Comparison of ENCODE assay signal across 1 cellular context in the genomic region with DNA sequence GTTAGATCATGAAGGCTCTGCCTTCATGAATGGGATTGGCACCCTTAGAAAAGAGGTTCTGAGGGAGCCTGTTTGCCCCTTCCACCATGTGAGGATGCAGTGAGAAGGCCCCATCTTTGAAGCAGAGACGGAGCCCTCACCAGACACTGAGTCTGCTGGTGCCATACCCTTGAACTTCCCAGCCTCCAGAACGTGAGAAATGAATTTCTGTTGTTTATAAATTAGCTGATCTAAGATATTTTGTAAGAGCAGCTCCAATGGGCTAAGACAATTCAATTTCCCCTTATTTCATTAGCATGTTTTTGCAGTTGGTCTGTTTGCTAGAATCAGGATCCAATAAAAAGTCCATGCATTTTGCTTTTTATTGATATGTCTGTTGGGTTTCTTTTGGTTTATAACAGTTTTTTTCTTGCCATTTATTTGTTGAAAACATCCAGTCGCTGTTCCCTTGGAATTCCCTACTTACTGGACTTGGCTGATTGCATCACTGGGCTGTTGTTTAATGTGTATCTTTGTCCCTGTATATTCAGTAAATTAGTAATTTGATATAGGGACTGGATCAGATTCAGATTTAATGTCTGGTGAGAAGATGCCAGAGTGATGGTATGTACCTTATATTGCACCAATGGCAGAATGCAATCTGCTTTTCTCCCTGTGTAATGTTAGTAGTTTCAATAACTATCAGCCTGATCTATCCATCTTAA.
TF ChIP-seq lines count a peak whose summit lies in the region.

No MANE protein-coding gene starts in this region.

TF ChIP-seq in SK-N-SH treated with all-trans-retinoic acid at 6 μM for 48 hours, 23 proteins besides CTCF, POLR2A, EP300 and RAD21 (continued from another document):
- TF ChIP-seq POU6F1 (CRISPR knock-in tag; IDR thresholded peaks at IDR 0.05; ENCODE audit: borderline replicate concordance, low read depth) (no peak), ZNF8 (CRISPR knock-in tag; IDR thresholded peaks at IDR 0.05) (no peak), OSR1 (CRISPR knock-in tag; IDR thresholded peaks at IDR 0.05) (no peak), ESRRG (CRISPR knock-in tag; IDR thresholded peaks at IDR 0.05) (no peak), ZNF565 (CRISPR knock-in tag; conservative IDR thresholded peaks at IDR 0.05; ENCODE audit: low read depth) (no peak)
- TF ChIP-seq, protein P1, sequence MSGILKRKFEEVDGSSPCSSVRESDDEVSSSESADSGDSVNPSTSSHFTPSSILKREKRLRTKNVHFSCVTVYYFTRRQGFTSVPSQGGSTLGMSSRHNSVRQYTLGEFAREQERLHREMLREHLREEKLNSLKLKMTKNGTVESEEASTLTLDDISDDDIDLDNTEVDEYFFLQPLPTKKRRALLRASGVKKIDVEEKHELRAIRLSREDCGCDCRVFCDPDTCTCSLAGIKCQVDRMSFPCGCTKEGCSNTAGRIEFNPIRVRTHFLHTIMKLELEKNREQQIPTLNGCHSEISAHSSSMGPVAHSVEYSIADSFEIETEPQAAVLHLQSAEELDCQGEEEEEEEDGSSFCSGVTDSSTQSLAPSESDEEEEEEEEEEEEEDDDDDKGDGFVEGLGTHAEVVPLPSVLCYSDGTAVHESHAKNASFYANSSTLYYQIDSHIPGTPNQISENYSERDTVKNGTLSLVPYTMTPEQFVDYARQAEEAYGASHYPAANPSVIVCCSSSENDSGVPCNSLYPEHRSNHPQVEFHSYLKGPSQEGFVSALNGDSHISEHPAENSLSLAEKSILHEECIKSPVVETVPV (CRISPR knock-in tag; IDR thresholded peaks at IDR 0.05): no peak
